1 cellular context compared by ENCODE assay signal in the genomic region with DNA sequence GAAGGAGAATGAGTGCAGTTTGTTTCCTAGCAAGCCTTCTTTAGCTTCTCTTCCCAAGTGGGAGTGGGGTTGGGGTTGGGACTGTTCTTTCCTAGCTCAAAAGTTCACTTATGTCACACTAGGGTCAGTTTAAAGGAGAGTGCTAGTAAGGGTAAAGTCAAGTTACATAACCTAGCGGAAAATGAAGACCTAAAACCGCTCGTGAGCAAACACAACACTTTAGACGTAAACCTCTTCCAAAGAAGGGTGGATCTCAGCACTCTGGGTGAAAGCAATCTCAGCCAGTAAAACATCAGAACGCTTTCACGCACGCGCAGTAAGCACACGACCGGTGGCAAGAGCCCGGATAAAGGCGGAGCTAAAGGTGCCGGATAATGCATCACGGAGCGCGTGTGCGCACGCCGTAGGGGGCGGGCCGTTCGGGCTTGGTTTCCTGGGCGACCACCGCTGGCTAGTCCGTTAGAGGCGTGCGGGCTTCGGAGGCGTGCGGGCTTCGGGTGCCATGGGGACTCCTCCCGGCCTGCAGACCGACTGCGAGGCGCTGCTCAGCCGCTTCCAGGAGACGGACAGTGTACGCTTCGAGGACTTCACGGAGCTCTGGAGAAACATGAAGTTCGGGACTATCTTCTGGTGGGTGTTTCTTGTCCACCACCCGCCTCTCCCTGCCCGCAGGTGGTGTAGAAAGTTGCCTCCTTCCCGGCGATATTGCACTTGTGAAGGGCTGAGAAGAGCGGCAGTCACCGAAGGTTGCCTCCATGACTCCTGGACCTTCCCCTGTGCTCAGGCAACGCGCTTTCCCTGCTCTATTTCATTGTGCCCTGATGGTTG.
TF ChIP-seq lines count a peak whose summit lies in the region.

A gene with protein sequence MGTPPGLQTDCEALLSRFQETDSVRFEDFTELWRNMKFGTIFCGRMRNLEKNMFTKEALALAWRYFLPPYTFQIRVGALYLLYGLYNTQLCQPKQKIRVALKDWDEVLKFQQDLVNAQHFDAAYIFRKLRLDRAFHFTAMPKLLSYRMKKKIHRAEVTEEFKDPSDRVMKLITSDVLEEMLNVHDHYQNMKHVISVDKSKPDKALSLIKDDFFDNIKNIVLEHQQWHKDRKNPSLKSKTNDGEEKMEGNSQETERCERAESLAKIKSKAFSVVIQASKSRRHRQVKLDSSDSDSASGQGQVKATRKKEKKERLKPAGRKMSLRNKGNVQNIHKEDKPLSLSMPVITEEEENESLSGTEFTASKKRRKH (plus strand): TSS at position 462 of the 828 bp plus-strand sequence. CDS start 41 bp downstream, at position 503.

TF ChIP-seq in K562, 482 proteins besides CTCF, POLR2A, EP300 and RAD21 (continued from another document and continues in another):
- no peak; the same call in 1 of the 2 replicates for TF ChIP-seq CREB1 (IDR thresholded peaks at IDR 0.05)
- TF ChIP-seq CREB1 (CRISPR knock-in tag; IDR thresholded peaks at IDR 0.05), result peak; percentile 42; the same call in 1 of the 2 replicates
- TF ChIP-seq, protein P1, sequence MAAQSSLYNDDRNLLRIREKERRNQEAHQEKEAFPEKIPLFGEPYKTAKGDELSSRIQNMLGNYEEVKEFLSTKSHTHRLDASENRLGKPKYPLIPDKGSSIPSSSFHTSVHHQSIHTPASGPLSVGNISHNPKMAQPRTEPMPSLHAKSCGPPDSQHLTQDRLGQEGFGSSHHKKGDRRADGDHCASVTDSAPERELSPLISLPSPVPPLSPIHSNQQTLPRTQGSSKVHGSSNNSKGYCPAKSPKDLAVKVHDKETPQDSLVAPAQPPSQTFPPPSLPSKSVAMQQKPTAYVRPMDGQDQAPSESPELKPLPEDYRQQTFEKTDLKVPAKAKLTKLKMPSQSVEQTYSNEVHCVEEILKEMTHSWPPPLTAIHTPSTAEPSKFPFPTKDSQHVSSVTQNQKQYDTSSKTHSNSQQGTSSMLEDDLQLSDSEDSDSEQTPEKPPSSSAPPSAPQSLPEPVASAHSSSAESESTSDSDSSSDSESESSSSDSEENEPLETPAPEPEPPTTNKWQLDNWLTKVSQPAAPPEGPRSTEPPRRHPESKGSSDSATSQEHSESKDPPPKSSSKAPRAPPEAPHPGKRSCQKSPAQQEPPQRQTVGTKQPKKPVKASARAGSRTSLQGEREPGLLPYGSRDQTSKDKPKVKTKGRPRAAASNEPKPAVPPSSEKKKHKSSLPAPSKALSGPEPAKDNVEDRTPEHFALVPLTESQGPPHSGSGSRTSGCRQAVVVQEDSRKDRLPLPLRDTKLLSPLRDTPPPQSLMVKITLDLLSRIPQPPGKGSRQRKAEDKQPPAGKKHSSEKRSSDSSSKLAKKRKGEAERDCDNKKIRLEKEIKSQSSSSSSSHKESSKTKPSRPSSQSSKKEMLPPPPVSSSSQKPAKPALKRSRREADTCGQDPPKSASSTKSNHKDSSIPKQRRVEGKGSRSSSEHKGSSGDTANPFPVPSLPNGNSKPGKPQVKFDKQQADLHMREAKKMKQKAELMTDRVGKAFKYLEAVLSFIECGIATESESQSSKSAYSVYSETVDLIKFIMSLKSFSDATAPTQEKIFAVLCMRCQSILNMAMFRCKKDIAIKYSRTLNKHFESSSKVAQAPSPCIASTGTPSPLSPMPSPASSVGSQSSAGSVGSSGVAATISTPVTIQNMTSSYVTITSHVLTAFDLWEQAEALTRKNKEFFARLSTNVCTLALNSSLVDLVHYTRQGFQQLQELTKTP (IDR thresholded peaks at IDR 0.05; ENCODE audit: low read depth in 1 of 2, partially characterized antibody in 2 of 2), result no peak
- TF ChIP-seq HIVEP1 (CRISPR knock-in tag; IDR thresholded peaks at IDR 0.05), result no peak
- TF ChIP-seq SRSF1 (IDR thresholded peaks at IDR 0.05; ENCODE audit: low read depth, low read length), result no peak
- TF ChIP-seq XRCC4 (IDR thresholded peaks at IDR 0.05; ENCODE audit: extremely low read depth, insufficient read depth, insufficient read length), result no peak
- TF ChIP-seq E2F6 (IDR thresholded peaks at IDR 0.05; ENCODE audit: borderline replicate concordance in 1 of 2, extremely low read depth in 1 of 2, insufficient read depth in 1 of 2, insufficient read length in 1 of 2, low read depth in 1 of 2, low read length in 1 of 2, poor library complexity in 1 of 2, severe bottlenecking in 1 of 2), result peak; percentile 40 to 63
- no peak; a peak in 1 of 4 replicates for TF ChIP-seq FOXK2 (conservative IDR thresholded peaks at IDR 0.05 in 1 of 2, IDR thresholded peaks at IDR 0.05 in 1 of 2; ENCODE audit: low read depth in 2 of 2)
- no peak for TF ChIP-seq PCBP2 (IDR thresholded peaks at IDR 0.05; ENCODE audit: low read depth, low read length, poor library complexity, severe bottlenecking)
- TF ChIP-seq, protein P2, sequence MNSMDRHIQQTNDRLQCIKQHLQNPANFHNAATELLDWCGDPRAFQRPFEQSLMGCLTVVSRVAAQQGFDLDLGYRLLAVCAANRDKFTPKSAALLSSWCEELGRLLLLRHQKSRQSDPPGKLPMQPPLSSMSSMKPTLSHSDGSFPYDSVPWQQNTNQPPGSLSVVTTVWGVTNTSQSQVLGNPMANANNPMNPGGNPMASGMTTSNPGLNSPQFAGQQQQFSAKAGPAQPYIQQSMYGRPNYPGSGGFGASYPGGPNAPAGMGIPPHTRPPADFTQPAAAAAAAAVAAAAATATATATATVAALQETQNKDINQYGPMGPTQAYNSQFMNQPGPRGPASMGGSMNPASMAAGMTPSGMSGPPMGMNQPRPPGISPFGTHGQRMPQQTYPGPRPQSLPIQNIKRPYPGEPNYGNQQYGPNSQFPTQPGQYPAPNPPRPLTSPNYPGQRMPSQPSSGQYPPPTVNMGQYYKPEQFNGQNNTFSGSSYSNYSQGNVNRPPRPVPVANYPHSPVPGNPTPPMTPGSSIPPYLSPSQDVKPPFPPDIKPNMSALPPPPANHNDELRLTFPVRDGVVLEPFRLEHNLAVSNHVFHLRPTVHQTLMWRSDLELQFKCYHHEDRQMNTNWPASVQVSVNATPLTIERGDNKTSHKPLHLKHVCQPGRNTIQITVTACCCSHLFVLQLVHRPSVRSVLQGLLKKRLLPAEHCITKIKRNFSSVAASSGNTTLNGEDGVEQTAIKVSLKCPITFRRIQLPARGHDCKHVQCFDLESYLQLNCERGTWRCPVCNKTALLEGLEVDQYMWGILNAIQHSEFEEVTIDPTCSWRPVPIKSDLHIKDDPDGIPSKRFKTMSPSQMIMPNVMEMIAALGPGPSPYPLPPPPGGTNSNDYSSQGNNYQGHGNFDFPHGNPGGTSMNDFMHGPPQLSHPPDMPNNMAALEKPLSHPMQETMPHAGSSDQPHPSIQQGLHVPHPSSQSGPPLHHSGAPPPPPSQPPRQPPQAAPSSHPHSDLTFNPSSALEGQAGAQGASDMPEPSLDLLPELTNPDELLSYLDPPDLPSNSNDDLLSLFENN (IDR thresholded peaks at IDR 0.05; ENCODE audit: low read depth in 2 of 2, low read length in 2 of 2), result no peak
- TF ChIP-seq PKNOX1 (IDR thresholded peaks at IDR 0.05), result peak; percentile 94
- no peak for TF ChIP-seq GABPA (tag; conservative IDR thresholded peaks at IDR 0.05; ENCODE audit: low read depth)
- no peak for TF ChIP-seq SRSF7 (optimal IDR thresholded peaks at IDR 0.05; ENCODE audit: low read depth, low read length)
- TF ChIP-seq, protein P3, sequence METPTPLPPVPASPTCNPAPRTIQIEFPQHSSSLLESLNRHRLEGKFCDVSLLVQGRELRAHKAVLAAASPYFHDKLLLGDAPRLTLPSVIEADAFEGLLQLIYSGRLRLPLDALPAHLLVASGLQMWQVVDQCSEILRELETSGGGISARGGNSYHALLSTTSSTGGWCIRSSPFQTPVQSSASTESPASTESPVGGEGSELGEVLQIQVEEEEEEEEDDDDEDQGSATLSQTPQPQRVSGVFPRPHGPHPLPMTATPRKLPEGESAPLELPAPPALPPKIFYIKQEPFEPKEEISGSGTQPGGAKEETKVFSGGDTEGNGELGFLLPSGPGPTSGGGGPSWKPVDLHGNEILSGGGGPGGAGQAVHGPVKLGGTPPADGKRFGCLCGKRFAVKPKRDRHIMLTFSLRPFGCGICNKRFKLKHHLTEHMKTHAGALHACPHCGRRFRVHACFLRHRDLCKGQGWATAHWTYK (CRISPR knock-in tag; IDR thresholded peaks at IDR 0.05), result no peak
- TF ChIP-seq SMARCA4 (IDR thresholded peaks at IDR 0.05), result no peak
- no peak for TF ChIP-seq NCOA6 (IDR thresholded peaks at IDR 0.05)
- TF ChIP-seq CREBBP (IDR thresholded peaks at IDR 0.05; ENCODE audit: low read depth, low read length), result no peak
- TF ChIP-seq MBD2 (IDR thresholded peaks at IDR 0.05; ENCODE audit: borderline replicate concordance, low read depth), result 0 out of 2 replicates have a peak, but pooled peaks have one; percentile 12
- no peak for TF ChIP-seq TAF7 (tag; IDR thresholded peaks at IDR 0.05)
- TF ChIP-seq, protein P4, sequence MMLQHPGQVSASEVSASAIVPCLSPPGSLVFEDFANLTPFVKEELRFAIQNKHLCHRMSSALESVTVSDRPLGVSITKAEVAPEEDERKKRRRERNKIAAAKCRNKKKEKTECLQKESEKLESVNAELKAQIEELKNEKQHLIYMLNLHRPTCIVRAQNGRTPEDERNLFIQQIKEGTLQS (IDR thresholded peaks at IDR 0.05), result no peak
- TF ChIP-seq, protein P4 (CRISPR knock-in tag; conservative IDR thresholded peaks at IDR 0.05), result no peak
- TF ChIP-seq KDM5B (IDR thresholded peaks at IDR 0.05; ENCODE audit: insufficient replicate concordance, low read depth, low read length), result no peak
- TF ChIP-seq KAT7 (CRISPR knock-in tag; IDR thresholded peaks at IDR 0.05; ENCODE audit: borderline replicate concordance), result no peak
- no peak for TF ChIP-seq ELF2 (CRISPR knock-in tag; IDR thresholded peaks at IDR 0.05)
- TF ChIP-seq, protein P5, sequence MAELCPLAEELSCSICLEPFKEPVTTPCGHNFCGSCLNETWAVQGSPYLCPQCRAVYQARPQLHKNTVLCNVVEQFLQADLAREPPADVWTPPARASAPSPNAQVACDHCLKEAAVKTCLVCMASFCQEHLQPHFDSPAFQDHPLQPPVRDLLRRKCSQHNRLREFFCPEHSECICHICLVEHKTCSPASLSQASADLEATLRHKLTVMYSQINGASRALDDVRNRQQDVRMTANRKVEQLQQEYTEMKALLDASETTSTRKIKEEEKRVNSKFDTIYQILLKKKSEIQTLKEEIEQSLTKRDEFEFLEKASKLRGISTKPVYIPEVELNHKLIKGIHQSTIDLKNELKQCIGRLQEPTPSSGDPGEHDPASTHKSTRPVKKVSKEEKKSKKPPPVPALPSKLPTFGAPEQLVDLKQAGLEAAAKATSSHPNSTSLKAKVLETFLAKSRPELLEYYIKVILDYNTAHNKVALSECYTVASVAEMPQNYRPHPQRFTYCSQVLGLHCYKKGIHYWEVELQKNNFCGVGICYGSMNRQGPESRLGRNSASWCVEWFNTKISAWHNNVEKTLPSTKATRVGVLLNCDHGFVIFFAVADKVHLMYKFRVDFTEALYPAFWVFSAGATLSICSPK (IDR thresholded peaks at IDR 0.05; ENCODE audit: borderline replicate concordance), result no peak
- TF ChIP-seq, protein P6, sequence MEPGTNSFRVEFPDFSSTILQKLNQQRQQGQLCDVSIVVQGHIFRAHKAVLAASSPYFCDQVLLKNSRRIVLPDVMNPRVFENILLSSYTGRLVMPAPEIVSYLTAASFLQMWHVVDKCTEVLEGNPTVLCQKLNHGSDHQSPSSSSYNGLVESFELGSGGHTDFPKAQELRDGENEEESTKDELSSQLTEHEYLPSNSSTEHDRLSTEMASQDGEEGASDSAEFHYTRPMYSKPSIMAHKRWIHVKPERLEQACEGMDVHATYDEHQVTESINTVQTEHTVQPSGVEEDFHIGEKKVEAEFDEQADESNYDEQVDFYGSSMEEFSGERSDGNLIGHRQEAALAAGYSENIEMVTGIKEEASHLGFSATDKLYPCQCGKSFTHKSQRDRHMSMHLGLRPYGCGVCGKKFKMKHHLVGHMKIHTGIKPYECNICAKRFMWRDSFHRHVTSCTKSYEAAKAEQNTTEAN (CRISPR knock-in tag; IDR thresholded peaks at IDR 0.05), result no peak
